In genomic region chr10:35643976-35644799, GRCh38 we compare ENCODE assay signal across 8 cellular contexts. TPM values are rescaled to one million over a fixed set of nuclear protein-coding genes. Genes with fewer than 3 reads are reported as not detected.
DNase-seq lines count a peak whose midpoint lies in the region; ATAC-seq and TF ChIP-seq lines count a peak whose summit lies in the region.

No MANE protein-coding gene starts in this region.

- peaks cover 21% of the 10 kb centered on the region for H3K27me3 Mint-ChIP-seq in activated T-cell treated with anti-CD3 and anti-CD28 coated beads, Interleukin-2, amount 50 U/mL, for 72 hours (ENCODE audit: low read depth)

- no peak for TF ChIP-seq POLR2A in thyroid gland (IDR thresholded peaks at IDR 0.05)

- H3K79me2 ChIP-seq in Karpas-422 (ENCODE audit: low read length) = no peaks in the 10 kb centered on the region

- H3K4me3 ChIP-seq in ascending aorta (peak overlapping the region; percentile 76 to 83), thyroid gland (replicated peaks in 1 of 3) (peak overlapping the region in 2 of 3 donors; percentile 63 to 84), Karpas-422 (ENCODE audit: low read length) (no peak overlapping the region)

- H3K27ac Mint-ChIP-seq in activated T-cell treated with anti-CD3 and anti-CD28 coated beads, Interleukin-2, amount 50 U/mL, for 72 hours = no peak overlapping the region

- H3K9me3 ChIP-seq in ascending aorta (no peaks in the 10 kb centered on the region), thyroid gland (no peaks in the 10 kb centered on the region), Karpas-422 (ENCODE audit: low read length) (no peaks in the 10 kb centered on the region)

- peak; percentile 8 to 12 for DNase-seq in activated T-cell treated with anti-CD3 and anti-CD28 coated beads, Interleukin-2, amount 50 U/mL, for 72 hours
- DNase-seq in activated T-cell treated with anti-CD3 and anti-CD28 coated beads, Interleukin-2, amount 50 U/mL, for 48 hours = no peak
- DNase-seq in ascending aorta (ENCODE audit: low spot score in 2 of 2) (no peak), left kidney (ENCODE audit: low read depth, low spot score) (peak; percentile 44), thyroid gland (peak; percentile 58 to 60), midbrain (lab: John Stamatoyannopoulos, UW) (no peak), Karpas-422 (no peak), GOT3 (lab: John Stamatoyannopoulos, UW) (no peak)

- no peak overlapping the region for H3K4me2 ChIP-seq in Karpas-422 (ENCODE audit: low read depth, low read length, poor library complexity, severe bottlenecking)

- H4K20me1 ChIP-seq in Karpas-422 (ENCODE audit: insufficient read depth, low read depth, low read length) = no peaks in the 10 kb centered on the region

- no peaks in the 10 kb centered on the region for H3K9me2 ChIP-seq in Karpas-422 (replicated peaks; ENCODE audit: insufficient read depth, low read length)

- H3K27ac ChIP-seq in ascending aorta = peak overlapping the region; percentile 75
- H3K27ac ChIP-seq in thyroid gland = peak overlapping the region; percentile 76 to 90 (median 88)
- no peak overlapping the region for H3K27ac ChIP-seq in Karpas-422 (ENCODE audit: low read length)

- H3K4me1 Mint-ChIP-seq in activated T-cell treated with anti-CD3 and anti-CD28 coated beads, Interleukin-2, amount 50 U/mL, for 72 hours (ENCODE audit: low read depth) = peaks cover 12% of the 10 kb centered on the region

- no peak overlapping the region for H2AFZ ChIP-seq in Karpas-422 (ENCODE audit: low read length)

- peak overlapping the region; percentile 67 to 88 for H3K4me3 Mint-ChIP-seq in activated T-cell treated with anti-CD3 and anti-CD28 coated beads, Interleukin-2, amount 50 U/mL, for 72 hours

- TF ChIP-seq CTCF in ascending aorta (IDR thresholded peaks at IDR 0.05) (no peak), thyroid gland (IDR thresholded peaks at IDR 0.05) (no peak)

- H3K36me3 ChIP-seq in ascending aorta (no peaks in the 10 kb centered on the region), thyroid gland (no peaks in the 10 kb centered on the region), Karpas-422 (ENCODE audit: insufficient read depth, low read length) (no peaks in the 10 kb centered on the region)

- 6 to 11% methylated on average over 16 of the region's 16 CpGs for WGBS in thyroid gland, 2 donors

- intact Hi-C loops in ascending aorta (cut with DNase I) = loop anchor here (2.0 to 10.0 kb wide), 7 partner anchors 179 to 848 kb away; partner anchors contain the start of genes CCNY and CREM
- intact Hi-C loops in thyroid gland (cut with DNase I) = no loop called here

- peaks cover 0 to 3% of the 10 kb centered on the region in 2 donors for H3K4me1 ChIP-seq in ascending aorta
- H3K4me1 ChIP-seq in thyroid gland = peaks cover 6 to 18% of the 10 kb centered on the region in 2 donors
- no peaks in the 10 kb centered on the region for H3K4me1 ChIP-seq in Karpas-422 (ENCODE audit: low read length)

- H3K36me3 Mint-ChIP-seq in activated T-cell treated with anti-CD3 and anti-CD28 coated beads, Interleukin-2, amount 50 U/mL, for 72 hours (ENCODE audit: insufficient read depth in 2 of 2) = no peaks in the 10 kb centered on the region

- no peaks in the 10 kb centered on the region for H3K27me3 ChIP-seq in ascending aorta
- H3K27me3 ChIP-seq in thyroid gland = no peaks in the 10 kb centered on the region
- H3K27me3 ChIP-seq in Karpas-422 (ENCODE audit: low read length) = no peaks in the 10 kb centered on the region

- no peak for ATAC-seq in activated T-cell treated with anti-CD3 and anti-CD28 coated beads, Interleukin-2, amount 50 U/mL, for 72 hours (replicated peaks in 1 of 2)

- H3K9ac ChIP-seq in Karpas-422 (ENCODE audit: low read length) = no peak overlapping the region

- no peaks in the 10 kb centered on the region for H3K9me3 Mint-ChIP-seq in activated T-cell treated with anti-CD3 and anti-CD28 coated beads, Interleukin-2, amount 50 U/mL, for 72 hours

RNA-seq across cellular contexts. Expression of gene FZD8, which starts 2.1 kb away (rescaled TPM):
- under 1 TPM; 0.35 to 0.50 TPM for total RNA-seq in activated T-cell treated with anti-CD3 and anti-CD28 coated beads, Interleukin-2, amount 50 U/mL, for 72 hours
- 23.0 TPM for total RNA-seq in ascending aorta
- 10 to 100 TPM; 12.4 to 21.5 (median 19.9) TPM for total RNA-seq in thyroid gland
- total RNA-seq in Karpas-422 (2014; rRNA removed; shearing (Covaris generic); ENCODE audit: low replicate concordance) = 0.52 TPM in 1 of 2 replicates, not detected in the other

RNA-seq across cellular contexts. Expression of gene GJD4, which starts 39.0 kb away (rescaled TPM):
- not detected for total RNA-seq in activated T-cell treated with anti-CD3 and anti-CD28 coated beads, Interleukin-2, amount 50 U/mL, for 72 hours
- total RNA-seq in ascending aorta = not detected
- total RNA-seq in thyroid gland = not detected
- total RNA-seq in Karpas-422 (2014; rRNA removed; shearing (Covaris generic); ENCODE audit: low replicate concordance) = not detected in 2 replicates

Comparison
In these comparisons a context has a peak if more than half of its experiments do, and no peak if none do; other contexts are left out.
1. DNase-seq: peak in activated T-cell treated with anti-CD3 and anti-CD28 coated beads, Interleukin-2, amount 50 U/mL, for 72 hours (2 of 2), left kidney (single experiment) and thyroid gland (2 of 2); none in activated T-cell treated with anti-CD3 and anti-CD28 coated beads, Interleukin-2, amount 50 U/mL, for 48 hours (0 of 2), ascending aorta (0 of 2), midbrain (single experiment), Karpas-422 (single experiment) and GOT3 (single experiment).